In genomic region chr5:130571076-130571475, GRCh38 we compare ENCODE assay signal across 26 cellular contexts.
DNase-seq lines count a peak whose midpoint lies in the region; ATAC-seq, FAIRE-seq and TF ChIP-seq lines count a peak whose summit lies in the region.
"Had no signal": no experiment of that assay in that cellular context is flagged by ENCODE, and none has a peak within 500 bp of the region (broad histone marks: within the 10 kb centered on the region; RNA-seq: fewer than 3 reads in every experiment).

No MANE protein-coding gene starts in this region.

- POLR2A ChIA-PET in A549 (lab: Yijun Ruan, JAX): no interaction called here

- in situ Hi-C loops in mammary epithelial cell (cut with MboI; ENCODE audit: low sequenced_read_pairs in 2 of 2): no loop called here

- intact Hi-C loops in mammary epithelial cell (cut with micrococcal nuclease): no loop called here
- intact Hi-C loops in lower leg skin (cut with DNase I; ENCODE audit: low total_unique reads): no loop called here

- TF ChIP-seq CTCF in A549 (IDR thresholded peaks at IDR 0.05) (no peak), mammary epithelial cell (conservative IDR thresholded peaks at IDR 0.05 in 1 of 2, IDR thresholded peaks at IDR 0.05 in 1 of 2; ENCODE audit: extremely low read depth in 1 of 2, insufficient read depth in 1 of 2, low read depth in 1 of 2, low read length in 2 of 2) (no peak), fibroblast of villous mesenchyme (IDR thresholded peaks at IDR 0.05; ENCODE audit: insufficient read depth, low read depth, low read length) (no peak), lower leg skin (IDR thresholded peaks at IDR 0.05) (no peak)

- H3K36me3 ChIP-seq in mammary epithelial cell (ENCODE audit: insufficient read depth, low read length): no peaks in the 10 kb centered on the region
- H3K36me3 ChIP-seq: adrenal gland, BLaER1, Peyer's patch, prostate gland, SJSA1, stomach, transverse colon had no signal

- no peaks in the 10 kb centered on the region for H4K20me1 ChIP-seq in mammary epithelial cell (ENCODE audit: insufficient read depth, low read length)
- H4K20me1 ChIP-seq: BLaER1 had no signal

- no peak overlapping the region for H3K27ac ChIP-seq in A549
- no peak overlapping the region for H3K27ac ChIP-seq in mammary epithelial cell (ENCODE audit: insufficient read depth, low read depth, low read length)
- H3K27ac ChIP-seq: adrenal gland, BLaER1, hepatocyte, Peyer's patch, prostate gland, SJSA1, stomach, transverse colon had no signal

- no peak overlapping the region for H3K4me2 ChIP-seq in A549
- no peak overlapping the region for H3K4me2 ChIP-seq in mammary epithelial cell (ENCODE audit: insufficient read depth, low read depth, low read length)
- H3K4me2 ChIP-seq: BLaER1, hepatocyte had no signal

- FAIRE-seq in A549 (lab: Jason Lieb, UNC): no peak
- FAIRE-seq: GM12892 had no signal

- H2AFZ ChIP-seq in mammary epithelial cell (ENCODE audit: low read depth, low read length): no peak overlapping the region
- H2AFZ ChIP-seq: hepatocyte had no signal

- dilution Hi-C loops in mammary epithelial cell (cut with HindIII; ENCODE audit: low sequenced_read_pairs): no loop called here

- no peaks in the 10 kb centered on the region for H3K4me1 ChIP-seq in A549
- H3K4me1 ChIP-seq in mammary epithelial cell (ENCODE audit: insufficient read depth, low read length): no peaks in the 10 kb centered on the region
- H3K4me1 ChIP-seq: adrenal gland, BLaER1, Caco-2, Peyer's patch, prostate gland, SJSA1, stomach, transverse colon had no signal

- no peaks in the 10 kb centered on the region for H3K79me2 ChIP-seq in mammary epithelial cell (ENCODE audit: insufficient read depth, low read length)
- H3K79me2 ChIP-seq: hepatocyte had no signal

- H3K27me3 ChIP-seq in mammary epithelial cell (ENCODE audit: insufficient read depth, low read length): no peaks in the 10 kb centered on the region
- H3K27me3 ChIP-seq: adrenal gland, BLaER1, hepatocyte, Peyer's patch, SJSA1, stomach, transverse colon had no signal

- H3K4me3 ChIP-seq in A549 (no peak overlapping the region), mammary epithelial cell (replicated peaks in 1 of 3; ENCODE audit: insufficient read depth in 1 of 3, low read depth in 2 of 3, low read length in 3 of 3) (no peak overlapping the region), fibroblast of villous mesenchyme (ENCODE audit: low read depth, low read length) (no peak overlapping the region), lower leg skin (ENCODE audit: low read depth, poor library complexity, severe bottlenecking) (no peak overlapping the region)
- H3K4me3 ChIP-seq: adrenal gland, BLaER1, hepatocyte, Peyer's patch, prostate gland, SJSA1, stomach, transverse colon had no signal

- H3K9ac ChIP-seq in mammary epithelial cell (ENCODE audit: insufficient read depth, low read length): no peak overlapping the region
- H3K9ac ChIP-seq: BLaER1 had no signal

- no peaks in the 10 kb centered on the region for H3K9me3 ChIP-seq in A549
- H3K9me3 ChIP-seq in mammary epithelial cell (replicated peaks; ENCODE audit: insufficient read depth, low read length): no peaks in the 10 kb centered on the region
- H3K9me3 ChIP-seq: adrenal gland, BLaER1, Caco-2, Peyer's patch, prostate gland, SJSA1, stomach, transverse colon had no signal

- no TSS peak for BruUV-seq in mammary epithelial cell (replicated peaks; lab: Mats Ljungman, UMichigan)

- TF ChIP-seq RAD21 in A549 (conservative IDR thresholded peaks at IDR 0.05 in 1 of 2, IDR thresholded peaks at IDR 0.05 in 1 of 2): no peak

- TF ChIP-seq POLR2A in A549 (IDR thresholded peaks at IDR 0.05; ENCODE audit: low read length) (no peak), lower leg skin (IDR thresholded peaks at IDR 0.05) (no peak)

- TF ChIP-seq EP300 in A549 (IDR thresholded peaks at IDR 0.05): no peak

- CTCF ChIA-PET in A549 (lab: Yijun Ruan, JAX) (no interaction called here), mammary epithelial cell (lab: Charles Lee; ENCODE audit: low non-redundant PET) (no interaction called here)

- ATAC-seq in A549: peak in 1 of 2 experiments; percentile 34; a peak in 1 of 6 replicates

- DNase-seq in A549 (ENCODE audit: low read depth in 1 of 2, low spot score in 1 of 2) (no peak), MV-4-11 (lab: John Stamatoyannopoulos, UW) (peak; percentile 29), mammary epithelial cell (peak; percentile 76), fibroblast of villous mesenchyme (ENCODE audit: low read depth) (peak; percentile 40), GF-D8 (lab: John Stamatoyannopoulos, UW) (no peak), NCI-H146 (lab: John Stamatoyannopoulos, UW) (no peak), lower leg skin (ENCODE audit: low spot score in 2 of 2) (no peak)
- no peak for DNase-seq in activated CD4-positive, alpha-beta T cell treated with anti-CD3 and anti-CD28 coated beads, Interleukin-2, amount 50 U/mL, for 48 hours
- DNase-seq: activated CD8-positive, alpha-beta memory T cell treated with anti-CD3 and anti-CD28 coated beads for 24 hours; activated naive CD4-positive, alpha-beta T cell; activated T-cell treated with anti-CD3 and anti-CD28 coated beads, Interleukin-2, amount 50 U/mL, for 24 hours; adrenal gland; Caco-2; dermis blood vessel endothelial cell; DND-41; naive B cell; NCI-H510A; Peyer's patch; stimulated activated CD8-positive, alpha-beta memory T cell treated with anti-CD3 and anti-CD28 coated beads, Interleukin-4, amount 100 ng/mL, for 48 hours; stomach; transverse colon had no signal

TF ChIP-seq in A549, 52 proteins besides CTCF, POLR2A, EP300 and RAD21:
- no peak for TF ChIP-seq USF2 (IDR thresholded peaks at IDR 0.05)
- no peak for TF ChIP-seq POLR2AphosphoS2 (conservative IDR thresholded peaks at IDR 0.05; ENCODE audit: low read length)
- no peak for TF ChIP-seq MAZ (IDR thresholded peaks at IDR 0.05; ENCODE audit: borderline replicate concordance, low read depth, low read length)
- peak; percentile 66; the same call in 1 of the 2 replicates for TF ChIP-seq RFX5 (IDR thresholded peaks at IDR 0.05)

Comparison
In these comparisons a context has a peak if more than half of its experiments do, and no peak if none do; other contexts are left out.
1. DNase-seq: peak in MV-4-11 (single experiment), mammary epithelial cell (single experiment) and fibroblast of villous mesenchyme (single experiment); none in A549 (0 of 2), activated CD4-positive, alpha-beta T cell treated with anti-CD3 and anti-CD28 coated beads, Interleukin-2, amount 50 U/mL, for 48 hours (0 of 2), GF-D8 (single experiment), NCI-H146 (single experiment) and lower leg skin (0 of 2).